8 cellular contexts compared by ENCODE assay signal in genomic region chr15:77420610-77421369, GRCh38. TPM values are rescaled to one million over a fixed set of nuclear protein-coding genes. Genes with fewer than 3 reads are reported as not detected.
DNase-seq lines count a peak whose midpoint lies in the region; ATAC-seq and TF ChIP-seq lines count a peak whose summit lies in the region.

HMG20A (plus strand) TSS chr15:77420888; CDS start chr15:77458408, 37,520 bp downstream.

- H3K9me3 Mint-ChIP-seq in chondrocyte (ENCODE audit: low read depth), result no peaks in the 10 kb centered on the region

- H3K27me3 Mint-ChIP-seq in chondrocyte (ENCODE audit: low read depth), result no peaks in the 10 kb centered on the region

- H3K4me3 Mint-ChIP-seq in chondrocyte (ENCODE audit: unreplicated experiment), result peak within 1 kb of the TSS; percentile 93

- TF ChIP-seq CTCF in chondrocyte (IDR thresholded peaks at IDR 0.05) (no peak), kidney epithelial cell (IDR thresholded peaks at IDR 0.05; ENCODE audit: insufficient read depth, low read length, poor library complexity, severe bottlenecking) (no peak)

- H3K36me3 Mint-ChIP-seq in chondrocyte (ENCODE audit: low read depth), result peaks cover 2% of the 10 kb centered on the region

- no peaks in the 10 kb centered on the region for H3K36me3 ChIP-seq in kidney epithelial cell (ENCODE audit: control insufficient read depth, insufficient read depth, low read length)

- in situ Hi-C loops in ACHN (cut with HindIII; ENCODE audit: low pct_ligation_motif_present, low pct_unique_long_range_greater_than_20kb, low sequenced_read_pairs), result no loop called here

- peak; percentile 57 for ATAC-seq in GM18870 (IDR thresholded peaks at IDR 0.05; ENCODE audit: unreplicated experiment)
- peak; percentile 27 for ATAC-seq in HG03139 (IDR thresholded peaks at IDR 0.05; ENCODE audit: unreplicated experiment)
- ATAC-seq in activated CD4-positive, CD25-positive, alpha-beta regulatory T cell treated with anti-CD3 and anti-CD28 coated beads, Interleukin-2, amount 50 U/mL, for 24 hours, result peak; percentile 44 to 51

- H3K4me1 Mint-ChIP-seq in chondrocyte (ENCODE audit: low read depth), result peaks cover 55% of the 10 kb centered on the region

- DNase-seq in ACHN (peak; percentile 76), NCI-H345 (lab: John Stamatoyannopoulos, UW) (peak; percentile 75), chondrocyte (ENCODE audit: low spot score) (no peak), kidney epithelial cell (ENCODE audit: low read depth) (no peak)
- DNase-seq in stimulated activated CD4-positive, alpha-beta T cell treated with anti-CD3 and anti-CD28 coated beads, Interleukin-15, amount 100 ng/mL, for 24 hours, result peak; percentile 71

- H3K4me3 ChIP-seq in kidney epithelial cell (ENCODE audit: low read depth, low read length), result peak within 1 kb of the TSS; percentile 96

- no peaks in the 10 kb centered on the region for H3K27me3 ChIP-seq in kidney epithelial cell (ENCODE audit: control insufficient read depth, insufficient read depth, low read length)

- peak within 1 kb of the TSS; percentile 98 for H3K27ac Mint-ChIP-seq in chondrocyte (ENCODE audit: unreplicated experiment)

RNA-seq across cellular contexts. Expression of gene HMG20A, which starts in this region (rescaled TPM):
- 35.5 to 42.5 TPM (median 35.8 TPM) in 3 replicates for total RNA-seq in chondrocyte
- 22.3 and 26.4 TPM in 2 replicates for total RNA-seq in kidney epithelial cell

Comparison
In these comparisons a context has a peak if more than half of its experiments do, and no peak if none do; other contexts are left out.
1. DNase-seq: peak in ACHN (single experiment), NCI-H345 (single experiment) and stimulated activated CD4-positive, alpha-beta T cell treated with anti-CD3 and anti-CD28 coated beads, Interleukin-15, amount 100 ng/mL, for 24 hours (single experiment); none in chondrocyte (single experiment) and kidney epithelial cell (single experiment).
2. Peak in every context shown above with its lines, with median percentiles within 50 percentile points of each other: ATAC-seq.